ENCODE assay signal across 2 cellular contexts in the genomic region with DNA sequence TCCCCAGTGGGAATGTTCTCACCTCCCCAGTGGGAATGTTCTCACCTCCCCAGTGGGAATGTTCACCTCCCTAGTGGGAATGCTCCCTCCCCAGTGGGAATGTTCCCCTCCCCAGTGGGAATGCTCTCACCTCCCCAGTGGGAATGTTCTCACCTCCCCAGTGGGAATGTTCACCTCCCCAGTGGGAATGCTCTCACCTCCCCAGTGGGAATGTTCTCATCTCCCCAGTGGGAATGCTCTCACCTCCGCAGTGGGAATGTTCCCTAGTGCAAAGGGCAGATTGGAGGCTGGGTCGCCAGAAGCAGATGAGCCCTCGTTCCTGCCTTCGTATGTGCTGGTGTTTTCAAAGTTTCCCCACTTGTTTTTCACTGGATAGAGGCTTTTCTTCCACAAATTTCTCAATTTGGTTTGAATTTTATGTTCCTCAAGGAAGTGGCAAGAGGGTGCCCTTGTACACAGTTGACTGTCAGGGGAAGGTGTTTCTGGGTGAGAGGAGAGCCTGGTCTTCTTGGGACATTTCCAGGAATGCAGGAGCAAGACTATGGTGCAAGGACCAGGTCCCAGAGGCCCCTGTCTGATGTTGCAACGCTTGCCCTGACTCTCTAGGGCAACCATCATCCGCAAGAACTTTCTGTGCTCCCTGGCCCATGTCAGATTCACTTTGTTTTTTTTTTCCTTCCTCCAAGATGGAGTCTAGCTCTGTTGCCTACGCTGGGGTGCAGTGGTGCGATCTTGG.
A peak's percentile ranks its signal among the peaks of the same experiment; 100 is the strongest.
TF ChIP-seq lines count a peak whose summit lies in the region.

No MANE protein-coding gene starts in this region.

TF ChIP-seq in K562, 482 proteins besides CTCF, POLR2A, EP300 and RAD21:
- TF ChIP-seq, protein P1, sequence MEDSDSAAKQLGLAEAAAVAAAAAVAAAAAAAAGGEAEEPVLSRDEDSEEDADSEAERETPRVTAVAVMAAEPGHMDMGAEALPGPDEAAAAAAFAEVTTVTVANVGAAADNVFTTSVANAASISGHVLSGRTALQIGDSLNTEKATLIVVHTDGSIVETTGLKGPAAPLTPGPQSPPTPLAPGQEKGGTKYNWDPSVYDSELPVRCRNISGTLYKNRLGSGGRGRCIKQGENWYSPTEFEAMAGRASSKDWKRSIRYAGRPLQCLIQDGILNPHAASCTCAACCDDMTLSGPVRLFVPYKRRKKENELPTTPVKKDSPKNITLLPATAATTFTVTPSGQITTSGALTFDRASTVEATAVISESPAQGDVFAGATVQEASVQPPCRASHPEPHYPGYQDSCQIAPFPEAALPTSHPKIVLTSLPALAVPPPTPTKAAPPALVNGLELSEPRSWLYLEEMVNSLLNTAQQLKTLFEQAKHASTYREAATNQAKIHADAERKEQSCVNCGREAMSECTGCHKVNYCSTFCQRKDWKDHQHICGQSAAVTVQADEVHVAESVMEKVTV (CRISPR knock-in tag; IDR thresholded peaks at IDR 0.05) = no peak
- TF ChIP-seq CEBPG (CRISPR knock-in tag; IDR thresholded peaks at IDR 0.05) = no peak
- no peak for TF ChIP-seq CEBPG (tag; conservative IDR thresholded peaks at IDR 0.05 in 1 of 2, IDR thresholded peaks at IDR 0.05 in 1 of 2)
- no peak for TF ChIP-seq ZFX (CRISPR knock-in tag; IDR thresholded peaks at IDR 0.05)
- TF ChIP-seq CEBPB (tag; IDR thresholded peaks at IDR 0.05) = peak; percentile 31; the same call in 1 of the 2 replicates
- no peak for TF ChIP-seq ELF1 (tag; IDR thresholded peaks at IDR 0.05)
- TF ChIP-seq FOXM1 (IDR thresholded peaks at IDR 0.05; ENCODE audit: low read depth) = no peak
- TF ChIP-seq FOXM1 (CRISPR knock-in tag; IDR thresholded peaks at IDR 0.05; ENCODE audit: low read depth) = no peak

TF ChIP-seq in neural cell, 6 proteins besides CTCF, POLR2A, EP300 and RAD21:
- TF ChIP-seq EZH2 (IDR thresholded peaks at IDR 0.05; ENCODE audit: borderline replicate concordance, insufficient read depth, low read length, poor library complexity, severe bottlenecking) (no peak), MXI1 (conservative IDR thresholded peaks at IDR 0.05; ENCODE audit: poor library complexity, severe bottlenecking) (no peak), SMC3 (conservative IDR thresholded peaks at IDR 0.05; ENCODE audit: poor library complexity) (no peak), POLR2AphosphoS5 (IDR thresholded peaks at IDR 0.05) (no peak)
- TF ChIP-seq, protein P2, sequence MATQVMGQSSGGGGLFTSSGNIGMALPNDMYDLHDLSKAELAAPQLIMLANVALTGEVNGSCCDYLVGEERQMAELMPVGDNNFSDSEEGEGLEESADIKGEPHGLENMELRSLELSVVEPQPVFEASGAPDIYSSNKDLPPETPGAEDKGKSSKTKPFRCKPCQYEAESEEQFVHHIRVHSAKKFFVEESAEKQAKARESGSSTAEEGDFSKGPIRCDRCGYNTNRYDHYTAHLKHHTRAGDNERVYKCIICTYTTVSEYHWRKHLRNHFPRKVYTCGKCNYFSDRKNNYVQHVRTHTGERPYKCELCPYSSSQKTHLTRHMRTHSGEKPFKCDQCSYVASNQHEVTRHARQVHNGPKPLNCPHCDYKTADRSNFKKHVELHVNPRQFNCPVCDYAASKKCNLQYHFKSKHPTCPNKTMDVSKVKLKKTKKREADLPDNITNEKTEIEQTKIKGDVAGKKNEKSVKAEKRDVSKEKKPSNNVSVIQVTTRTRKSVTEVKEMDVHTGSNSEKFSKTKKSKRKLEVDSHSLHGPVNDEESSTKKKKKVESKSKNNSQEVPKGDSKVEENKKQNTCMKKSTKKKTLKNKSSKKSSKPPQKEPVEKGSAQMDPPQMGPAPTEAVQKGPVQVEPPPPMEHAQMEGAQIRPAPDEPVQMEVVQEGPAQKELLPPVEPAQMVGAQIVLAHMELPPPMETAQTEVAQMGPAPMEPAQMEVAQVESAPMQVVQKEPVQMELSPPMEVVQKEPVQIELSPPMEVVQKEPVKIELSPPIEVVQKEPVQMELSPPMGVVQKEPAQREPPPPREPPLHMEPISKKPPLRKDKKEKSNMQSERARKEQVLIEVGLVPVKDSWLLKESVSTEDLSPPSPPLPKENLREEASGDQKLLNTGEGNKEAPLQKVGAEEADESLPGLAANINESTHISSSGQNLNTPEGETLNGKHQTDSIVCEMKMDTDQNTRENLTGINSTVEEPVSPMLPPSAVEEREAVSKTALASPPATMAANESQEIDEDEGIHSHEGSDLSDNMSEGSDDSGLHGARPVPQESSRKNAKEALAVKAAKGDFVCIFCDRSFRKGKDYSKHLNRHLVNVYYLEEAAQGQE (IDR thresholded peaks at IDR 0.05; ENCODE audit: borderline replicate concordance) = peak; percentile 47
